ENCODE assay signal across 8 cellular contexts in genomic region chr15:89334510-89335288, GRCh38. TPM values are rescaled to one million over a fixed set of nuclear protein-coding genes. Genes with fewer than 3 reads are reported as not detected.
DNase-seq lines count a peak whose midpoint lies in the region; ATAC-seq and TF ChIP-seq lines count a peak whose summit lies in the region.

POLG (minus strand) TSS chr15:89334824; CDS start chr15:89333754, 1,070 bp downstream.

- peak within 1 kb of the TSS; percentile 81 for H3K4me3 Mint-ChIP-seq in activated T-helper 2 cell treated with anti-CD3 and anti-CD28 coated beads, Interferon-gamma antibody, Interleukin-2, Interleukin-4, amounts not matched to agents 10 μg/mL and 5 μg/mL and 100 μg/mL, durations not matched to agents 14 hours and 24 hours and 36 hours (ENCODE audit: low read depth)
- H3K4me3 Mint-ChIP-seq in naive thymus-derived CD4-positive, alpha-beta T cell: peak within 1 kb of the TSS; percentile 88 to 98 (median 95)
- peak within 1 kb of the TSS; percentile 87 to 93 for H3K4me3 Mint-ChIP-seq in stimulated activated naive B cell treated with anti-CD40 and anti-IgM and Interleukin-4, amounts not matched to agents 10 μg/mL and 1 μg/mL and 100 μg/mL, for 72 hours

- peaks cover 40% of the 10 kb centered on the region for H3K36me3 ChIP-seq in RWPE2 (ENCODE audit: low read depth)
- H3K36me3 ChIP-seq in fibroblast of lung (ENCODE audit: control insufficient read depth, insufficient read depth, low read length): peaks cover 20% of the 10 kb centered on the region
- H3K36me3 ChIP-seq in naive thymus-derived CD4-positive, alpha-beta T cell (ENCODE audit: control insufficient read depth in 2 of 3, insufficient read depth in 3 of 3, low read length in 3 of 3): peaks cover 17 to 36% (median 22%) of the 10 kb centered on the region in 3 experiments

- TF ChIP-seq CTCF in RWPE2 (IDR thresholded peaks at IDR 0.05; ENCODE audit: poor library complexity, severe bottlenecking) (no peak), fibroblast of lung (conservative IDR thresholded peaks at IDR 0.05 in 1 of 2, IDR thresholded peaks at IDR 0.05 in 1 of 2; ENCODE audit: low read depth in 1 of 2, low read length in 2 of 2) (no peak)

- no peaks in the 10 kb centered on the region for H3K9me3 Mint-ChIP-seq in activated T-helper 2 cell treated with anti-CD3 and anti-CD28 coated beads, Interferon-gamma antibody, Interleukin-2, Interleukin-4, amounts not matched to agents 10 μg/mL and 5 μg/mL and 100 μg/mL, durations not matched to agents 14 hours and 24 hours and 36 hours
- H3K9me3 Mint-ChIP-seq in naive thymus-derived CD4-positive, alpha-beta T cell: peaks cover 0 to 10% (median 0%) of the 10 kb centered on the region in 11 donors
- H3K9me3 Mint-ChIP-seq in stimulated activated naive B cell treated with anti-CD40 and anti-IgM and Interleukin-4, amounts not matched to agents 10 μg/mL and 1 μg/mL and 100 μg/mL, for 72 hours: peaks cover 2 to 4% of the 10 kb centered on the region in 2 donors

- ATAC-seq in RWPE2 (ENCODE audit: low read depth): peak; percentile 93
- peak; percentile 95 for ATAC-seq in naive thymus-derived CD4-positive, alpha-beta T cell
- ATAC-seq in stimulated activated naive B cell treated with anti-CD40 and anti-IgM and Interleukin-4, amounts not matched to agents 10 μg/mL and 1 μg/mL and 100 μg/mL, for 72 hours (replicated peaks): peak; percentile 90

- H3K27ac Mint-ChIP-seq in activated T-helper 2 cell treated with anti-CD3 and anti-CD28 coated beads, Interferon-gamma antibody, Interleukin-2, Interleukin-4, amounts not matched to agents 10 μg/mL and 5 μg/mL and 100 μg/mL, durations not matched to agents 14 hours and 24 hours and 36 hours: peak within 1 kb of the TSS; percentile 85
- H3K27ac Mint-ChIP-seq in naive thymus-derived CD4-positive, alpha-beta T cell: peak within 1 kb of the TSS; percentile 93 to 100 (median 100)
- peak within 1 kb of the TSS; percentile 100 for H3K27ac Mint-ChIP-seq in stimulated activated naive B cell treated with anti-CD40 and anti-IgM and Interleukin-4, amounts not matched to agents 10 μg/mL and 1 μg/mL and 100 μg/mL, for 72 hours

- POLR2A ChIA-PET in naive thymus-derived CD4-positive, alpha-beta T cell (lab: Charles Lee): interaction anchor here (1.1 to 1.6 kb wide), 4 partner anchors 9 to 244 kb away, joined by 3 to 4 read pairs (median 4); partner anchors contain the start of gene FANCI

- peaks cover 5% of the 10 kb centered on the region for H3K27me3 Mint-ChIP-seq in activated T-helper 2 cell treated with anti-CD3 and anti-CD28 coated beads, Interferon-gamma antibody, Interleukin-2, Interleukin-4, amounts not matched to agents 10 μg/mL and 5 μg/mL and 100 μg/mL, durations not matched to agents 14 hours and 24 hours and 36 hours (ENCODE audit: low read depth)
- H3K27me3 Mint-ChIP-seq in naive thymus-derived CD4-positive, alpha-beta T cell: peaks cover 0 to 9% (median 4%) of the 10 kb centered on the region in 5 donors
- H3K27me3 Mint-ChIP-seq in stimulated activated naive B cell treated with anti-CD40 and anti-IgM and Interleukin-4, amounts not matched to agents 10 μg/mL and 1 μg/mL and 100 μg/mL, for 72 hours: peaks cover 7 to 8% of the 10 kb centered on the region in 2 donors

- H3K4me1 ChIP-seq in RWPE2 (ENCODE audit: insufficient read depth, poor library complexity, severe bottlenecking) (peaks cover 11% of the 10 kb centered on the region), fibroblast of lung (ENCODE audit: control insufficient read depth, extremely low read depth, insufficient read depth, low read length) (peaks cover 10% of the 10 kb centered on the region)
- H3K4me1 ChIP-seq in naive thymus-derived CD4-positive, alpha-beta T cell (ENCODE audit: control insufficient read depth in 2 of 2, insufficient read depth in 2 of 2, low read length in 2 of 2): peaks cover 44 to 48% of the 10 kb centered on the region in 2 donors

- peak within 1 kb of the TSS; percentile 63 for H2AFZ ChIP-seq in fibroblast of lung (ENCODE audit: low read length)

- H3K27me3 ChIP-seq in RWPE2 (ENCODE audit: insufficient read depth, poor library complexity, severe bottlenecking): no peaks in the 10 kb centered on the region
- H3K27me3 ChIP-seq in fibroblast of lung (ENCODE audit: control insufficient read depth, insufficient read depth, low read length): peaks cover 6% of the 10 kb centered on the region
- no peaks in the 10 kb centered on the region for H3K27me3 ChIP-seq in naive thymus-derived CD4-positive, alpha-beta T cell (ENCODE audit: control insufficient read depth in 2 of 2, insufficient read depth in 2 of 2, low read length in 2 of 2)

- peak within 1 kb of the TSS; percentile 79 for H3K4me2 ChIP-seq in fibroblast of lung (ENCODE audit: extremely low read depth, insufficient read depth, low read length)

- H3K4me1 Mint-ChIP-seq in activated T-helper 2 cell treated with anti-CD3 and anti-CD28 coated beads, Interferon-gamma antibody, Interleukin-2, Interleukin-4, amounts not matched to agents 10 μg/mL and 5 μg/mL and 100 μg/mL, durations not matched to agents 14 hours and 24 hours and 36 hours (ENCODE audit: low read depth): peaks cover 51% of the 10 kb centered on the region
- H3K4me1 Mint-ChIP-seq in naive thymus-derived CD4-positive, alpha-beta T cell: peaks cover 28 to 55% (median 51%) of the 10 kb centered on the region in 7 donors
- peaks cover 36 to 45% of the 10 kb centered on the region in 2 donors for H3K4me1 Mint-ChIP-seq in stimulated activated naive B cell treated with anti-CD40 and anti-IgM and Interleukin-4, amounts not matched to agents 10 μg/mL and 1 μg/mL and 100 μg/mL, for 72 hours

- CTCF ChIA-PET in naive thymus-derived CD4-positive, alpha-beta T cell (lab: Charles Lee): interaction anchor here (0.7 to 1.4 kb wide), 2 partner anchors 22 to 430 kb away, joined by 3 to 5 read pairs; no protein-coding TSS in a partner anchor

- DNase-seq in EH (ENCODE audit: low read depth) (peak; percentile 99), H4 (ENCODE audit: low spot score) (peak; percentile 98), LoVo (ENCODE audit: low spot score) (peak; percentile 100), RWPE2 (ENCODE audit: low spot score) (peak; percentile 100), fibroblast of lung (ENCODE audit: low read depth in 2 of 2) (peak; percentile 99 to 100)
- DNase-seq in activated T-helper 2 cell treated with anti-CD3 and anti-CD28 coated beads, Interferon-gamma antibody, Interleukin-2, Interleukin-4, amounts not matched to agents 10 μg/mL and 5 μg/mL and 100 μg/mL, durations not matched to agents 14 hours and 24 hours and 36 hours (ENCODE audit: low spot score): peak; percentile 98
- DNase-seq in naive thymus-derived CD4-positive, alpha-beta T cell: peak; percentile 92 to 100 (median 99)
- peak; percentile 99 for DNase-seq in stimulated activated naive B cell treated with anti-CD40 and anti-IgM and Interleukin-4, amounts not matched to agents 10 μg/mL and 1 μg/mL and 100 μg/mL, for 72 hours

- H3K27ac ChIP-seq in RWPE2 (ENCODE audit: poor library complexity, severe bottlenecking) (peak within 1 kb of the TSS; percentile 52), fibroblast of lung (ENCODE audit: insufficient read depth, low read length) (peak within 1 kb of the TSS; percentile 91)
- H3K27ac ChIP-seq in naive thymus-derived CD4-positive, alpha-beta T cell (ENCODE audit: low read depth, low read length): peak within 1 kb of the TSS; percentile 82

- intact Hi-C loops in activated T-helper 2 cell treated with anti-CD3 and anti-CD28 coated beads, Interferon-gamma antibody, Interleukin-2, Interleukin-4, amounts not matched to agents 10 μg/mL and 5 μg/mL and 100 μg/mL, durations not matched to agents 14 hours and 24 hours and 36 hours (cut with micrococcal nuclease): loop anchor here (1.0 to 10.0 kb wide), 5 partner anchors 42 to 710 kb away; partner anchors contain the start of genes AEN, FANCI and TICRR
- intact Hi-C loops in naive thymus-derived CD4-positive, alpha-beta T cell (cut with micrococcal nuclease): loop anchor here (1.0 to 10.0 kb wide), 19 partner anchors 24 to 1600 kb away; partner anchors contain the start of genes ABHD2 (in 2 of the 2), AEN (in 2 of the 2), AP3S2 (in 2 of the 2) and TICRR (in 2 of the 2)

- no peaks in the 10 kb centered on the region for H4K20me1 ChIP-seq in fibroblast of lung (ENCODE audit: control insufficient read depth, extremely low read depth, insufficient read depth, low read length)

- H3K36me3 Mint-ChIP-seq in activated T-helper 2 cell treated with anti-CD3 and anti-CD28 coated beads, Interferon-gamma antibody, Interleukin-2, Interleukin-4, amounts not matched to agents 10 μg/mL and 5 μg/mL and 100 μg/mL, durations not matched to agents 14 hours and 24 hours and 36 hours (ENCODE audit: low read depth): peaks cover 32% of the 10 kb centered on the region
- peaks cover 0 to 31% (median 27%) of the 10 kb centered on the region in 5 donors for H3K36me3 Mint-ChIP-seq in naive thymus-derived CD4-positive, alpha-beta T cell
- peaks cover 29 to 33% of the 10 kb centered on the region in 2 donors for H3K36me3 Mint-ChIP-seq in stimulated activated naive B cell treated with anti-CD40 and anti-IgM and Interleukin-4, amounts not matched to agents 10 μg/mL and 1 μg/mL and 100 μg/mL, for 72 hours

- H3K9me3 ChIP-seq in RWPE2 (ENCODE audit: severe bottlenecking) (no peaks in the 10 kb centered on the region), fibroblast of lung (ENCODE audit: control insufficient read depth, insufficient read depth, low read depth, low read length) (no peaks in the 10 kb centered on the region)
- H3K9me3 ChIP-seq in naive thymus-derived CD4-positive, alpha-beta T cell (ENCODE audit: control insufficient read depth in 2 of 3, low read length in 3 of 3): no peaks in the 10 kb centered on the region

- H3K9ac ChIP-seq in fibroblast of lung (ENCODE audit: insufficient read depth, low read length): peak within 1 kb of the TSS; percentile 93

- peaks cover 43% of the 10 kb centered on the region for H3K79me2 ChIP-seq in fibroblast of lung (ENCODE audit: control insufficient read depth, insufficient read depth, low read length)

- H3K4me3 ChIP-seq in RWPE2 (ENCODE audit: severe bottlenecking) (peak within 1 kb of the TSS; percentile 80), fibroblast of lung (replicated peaks in 1 of 4; ENCODE audit: control extremely low read depth in 1 of 4, insufficient read depth in 1 of 4, low read depth in 3 of 4, low read length in 4 of 4) (peak within 1 kb of the TSS; percentile 85 to 90 (median 90))
- H3K4me3 ChIP-seq in naive thymus-derived CD4-positive, alpha-beta T cell (ENCODE audit: low read length): peak within 1 kb of the TSS; percentile 91

RNA-seq across cellular contexts. Expression of gene POLG, which starts in this region (rescaled TPM):
- 19.5 and 36.9 TPM in 2 replicates for total RNA-seq in H4 (2014; rRNA removed; shearing (Covaris generic))
- total RNA-seq in activated T-helper 2 cell treated with anti-CD3 and anti-CD28 coated beads, Interferon-gamma antibody, Interleukin-2, Interleukin-4, amounts not matched to agents 10 μg/mL and 5 μg/mL and 100 μg/mL, durations not matched to agents 14 hours and 24 hours and 36 hours: 124 and 131 TPM in 2 replicates
- total RNA-seq in fibroblast of lung: 52.4 and 61.3 TPM in 2 replicates
- polyA plus RNA-seq in fibroblast of lung: 20.4 and 22.7 TPM in 2 replicates
- 24.8 and 26.6 TPM in 2 replicates for polyA plus RNA-seq in fibroblast of lung (2012)
- 44.3 and 85.3 TPM in 2 replicates for polyA minus RNA-seq in fibroblast of lung (ENCODE audit: low replicate concordance)
- 100 to 1,000 TPM; 121 to 136 (median 129) TPM for total RNA-seq in naive thymus-derived CD4-positive, alpha-beta T cell
- polyA plus RNA-seq in naive thymus-derived CD4-positive, alpha-beta T cell: 10 to 100 TPM; 24.0 to 61.3 TPM

Comparison
In these comparisons a context has a peak if more than half of its experiments do, and no peak if none do; other contexts are left out.
1. Peak in every context shown above with its lines: DNase-seq, ATAC-seq, H3K4me3 ChIP-seq and H3K27ac ChIP-seq.